In genomic region chr6:14647311-14647710, GRCh38 we compare ENCODE assay signal across 30 cellular contexts.
"Had no signal": no experiment of that assay in that cellular context is flagged by ENCODE, and none has a peak within 500 bp of the region (broad histone marks: within the 10 kb centered on the region; RNA-seq: fewer than 3 reads in every experiment).

No MANE protein-coding gene starts in this region.

- H3K9ac ChIP-seq: KMS-11 had no signal

- H3K4me2 ChIP-seq: KMS-11 had no signal

- ATAC-seq: activated CD8-positive, alpha-beta memory T cell treated with anti-CD3 and anti-CD28 coated beads, Interleukin-2, amount 10 ng/mL, durations not matched to agents 7 days and 5 days; activated naive CD8-positive, alpha-beta T cell treated with anti-CD3 and anti-CD28 coated beads, Interleukin-2, amount 50 U/mL, for 24 hours; Panc1; SK-N-SH treated with all-trans-retinoic acid at 6 μM for 48 hours; T-cell had no signal

- H3K36me3 ChIP-seq: brain microvascular endothelial cell had no signal

- H3K27me3 ChIP-seq: brain microvascular endothelial cell had no signal

- H3K27ac ChIP-seq: brain microvascular endothelial cell, KMS-11, VCaP had no signal

- DNase-seq: activated B cell treated with CpG ODN at 0.5 μM for 24 hours; activated CD4-positive, alpha-beta memory T cell treated with anti-CD3 and anti-CD28 coated beads for 36 hours; activated CD4-positive, alpha-beta T cell treated with anti-CD3 and anti-CD28 coated beads for 4 hours; activated CD4-positive, alpha-beta T cell treated with anti-CD3 and anti-CD28 coated beads, Interleukin-2, amount 50 U/mL, for 1 hour; activated CD4-positive, CD25-positive, alpha-beta regulatory T cell treated with anti-CD3 and anti-CD28 coated beads, Interleukin-2, amount 50 U/mL, for 72 hours; activated CD8-positive, alpha-beta memory T cell treated with anti-CD3 and anti-CD28 coated beads for 24 hours; activated CD8-positive, alpha-beta memory T cell treated with anti-CD3 and anti-CD28 coated beads, Interleukin-2, amount 10 ng/mL, durations not matched to agents 7 days and 5 days; activated CD8-positive, alpha-beta memory T cell treated with anti-CD3 and anti-CD28 coated beads, Interleukin-2, amount 50 U/mL, for 48 hours; activated effector memory CD4-positive, alpha-beta T cell treated with Interleukin-2 at 50 U/mL for 16 hours; activated naive CD4-positive, alpha-beta T cell treated with anti-CD3 and anti-CD28 coated beads, Interleukin-2, amount 10 ng/mL, durations not matched to agents 7 days and 5 days; activated naive CD8-positive, alpha-beta T cell treated with anti-CD3 and anti-CD28 coated beads, Interleukin-2, amount 50 U/mL, for 24 hours; activated T-cell treated with anti-CD3 and anti-CD28 coated beads, Interleukin-2, amount 50 U/mL, for 48 hours; amniotic stem cell; aorta; brain microvascular endothelial cell; MM.1S; NCI-H1092 treated with DMSO at 0.1 percent for 48 hours; NCI-H2081; NCI-H2171 treated with DMSO at 0.1 percent for 48 hours; NCI-H2227 treated with DMSO at 0.1 percent for 48 hours; NCI-H446 treated with DMSO at 0.1 percent for 48 hours; NCI-H524 treated with DMSO at 0.1 percent for 48 hours; SIG-M5; T-cell; T-helper 2 cell; T-helper 9 cell had no signal
